Comparison of ENCODE assay signal across 34 cellular contexts in genomic region chr4:160347197-160347596, GRCh38.
"Had no signal": no experiment of that assay in that cellular context is flagged by ENCODE, and none has a peak within 500 bp of the region (broad histone marks: within the 10 kb centered on the region; RNA-seq: fewer than 3 reads in every experiment).

No MANE protein-coding gene starts in this region.

- H3K4me2 ChIP-seq: KMS-11 had no signal

- H3K36me3 ChIP-seq: MG63 had no signal

- H3K4me3 ChIP-seq: MG63 had no signal

- DNase-seq: Karpas-422, Kasumi-1, MG63, MM.1S, MV-4-11, NCI-H1048, NCI-H1092, NCI-H1092 treated with DMSO at 0.1 percent for 48 hours, NCI-H1105, NCI-H1105 treated with DMSO at 0.1 percent for 48 hours, NCI-H1417, NCI-H1417 treated with DMSO at 0.1 percent for 48 hours, NCI-H1436, NCI-H1436 treated with DMSO at 0.1 percent for 48 hours, NCI-H146, NCI-H1694, NCI-H1694 treated with DMSO at 0.1 percent for 48 hours, NCI-H187, NCI-H187 treated with DMSO at 0.1 percent for 48 hours, NCI-H1930, NCI-H2029, NCI-H2029 treated with DMSO at 0.1 percent for 48 hours, NCI-H2081, NCI-H2081 treated with DMSO at 0.1 percent for 48 hours, NCI-H2107, NCI-H2171, NCI-H2171 treated with DMSO at 0.1 percent for 48 hours, NCI-H2227 treated with DMSO at 0.1 percent for 48 hours, NCI-H226, NCI-H345, NCI-H446, NCI-H446 treated with DMSO at 0.1 percent for 48 hours, NCI-H510A had no signal

- H3K9ac ChIP-seq: KMS-11 had no signal

- H3K27ac ChIP-seq: KMS-11 had no signal
